ENCODE assay signal across 25 cellular contexts in genomic region chr9:114344692-114345091, GRCh38. TPM values are rescaled to one million over a fixed set of nuclear protein-coding genes. Genes with fewer than 3 reads are reported as not detected.
DNase-seq lines count a peak whose midpoint lies in the region; ATAC-seq and TF ChIP-seq lines count a peak whose summit lies in the region.
"Had no signal": no experiment of that assay in that cellular context is flagged by ENCODE, and none has a peak within 500 bp of the region (broad histone marks: within the 10 kb centered on the region; RNA-seq: fewer than 3 reads in every experiment).

No MANE protein-coding gene starts in this region.

- TF ChIP-seq CTCF in natural killer cell (IDR thresholded peaks at IDR 0.05): no peak
- TF ChIP-seq CTCF in WTC11 (IDR thresholded peaks at IDR 0.05): no peak

- ATAC-seq in stimulated activated naive CD8-positive, alpha-beta T cell treated with anti-CD3 and anti-CD28 coated beads, Interleukin-15, amount 100 ng/mL, for 72 hours: no peak
- ATAC-seq in natural killer cell (no peak), WTC11 (no peak), GM19351 (IDR thresholded peaks at IDR 0.05; ENCODE audit: unreplicated experiment) (no peak)
- ATAC-seq: GM23338, mucosa of descending colon, right cardiac atrium had no signal

- peaks cover 89% of the 10 kb centered on the region for H3K36me3 Mint-ChIP-seq in stimulated activated naive CD8-positive, alpha-beta T cell treated with anti-CD3 and anti-CD28 coated beads, Interleukin-15, Interleukin-2, amounts not matched to agents 100 ng/mL and 50 ng/mL, for 24 hours (ENCODE audit: low read depth)
- peaks cover 14% of the 10 kb centered on the region for H3K36me3 Mint-ChIP-seq in activated naive CD8-positive, alpha-beta T cell
- peaks cover 46% of the 10 kb centered on the region for H3K36me3 Mint-ChIP-seq in natural killer cell
- H3K36me3 Mint-ChIP-seq in WTC11: peaks cover 38% of the 10 kb centered on the region

- CTCF ChIA-PET in WTC11 (lab: Charles Lee): no interaction called here

- POLR2A ChIA-PET in WTC11 (lab: Charles Lee): no interaction called here

- no peaks in the 10 kb centered on the region for H3K27me3 Mint-ChIP-seq in stimulated activated naive CD8-positive, alpha-beta T cell treated with anti-CD3 and anti-CD28 coated beads, Interleukin-15, Interleukin-2, amounts not matched to agents 100 ng/mL and 50 ng/mL, for 24 hours
- H3K27me3 Mint-ChIP-seq in stimulated activated naive CD8-positive, alpha-beta T cell treated with anti-CD3 and anti-CD28 coated beads, Interleukin-15, amount 100 ng/mL, for 72 hours: no peaks in the 10 kb centered on the region
- no peaks in the 10 kb centered on the region for H3K27me3 Mint-ChIP-seq in activated naive CD8-positive, alpha-beta T cell
- H3K27me3 Mint-ChIP-seq in natural killer cell (ENCODE audit: low read depth in 2 of 2): no peaks in the 10 kb centered on the region
- H3K27me3 Mint-ChIP-seq in WTC11 (ENCODE audit: low read depth): no peaks in the 10 kb centered on the region
- H3K27me3 Mint-ChIP-seq: dendritic cell treated with granulocyte-macrophage colony-stimulating factor and Interleukin-4, amounts not matched to agents 40 ng/mL and 50 ng/mL, for 4 days had no signal

- no peak overlapping the region for H3K4me3 Mint-ChIP-seq in stimulated activated naive CD8-positive, alpha-beta T cell treated with anti-CD3 and anti-CD28 coated beads, Interleukin-15, Interleukin-2, amounts not matched to agents 100 ng/mL and 50 ng/mL, for 24 hours
- H3K4me3 Mint-ChIP-seq in stimulated activated naive CD8-positive, alpha-beta T cell treated with anti-CD3 and anti-CD28 coated beads, Interleukin-15, amount 100 ng/mL, for 72 hours: peak overlapping the region in 1 of 2 donors; percentile 23
- H3K4me3 Mint-ChIP-seq in activated naive CD8-positive, alpha-beta T cell: no peak overlapping the region
- no peak overlapping the region for H3K4me3 Mint-ChIP-seq in natural killer cell
- H3K4me3 Mint-ChIP-seq in WTC11: no peak overlapping the region
- H3K4me3 Mint-ChIP-seq: dendritic cell treated with granulocyte-macrophage colony-stimulating factor and Interleukin-4, amounts not matched to agents 40 ng/mL and 50 ng/mL, for 4 days; GM23338 had no signal

- no peaks in the 10 kb centered on the region for H3K9me3 Mint-ChIP-seq in stimulated activated naive CD8-positive, alpha-beta T cell treated with anti-CD3 and anti-CD28 coated beads, Interleukin-15, Interleukin-2, amounts not matched to agents 100 ng/mL and 50 ng/mL, for 24 hours
- no peaks in the 10 kb centered on the region for H3K9me3 Mint-ChIP-seq in stimulated activated naive CD8-positive, alpha-beta T cell treated with anti-CD3 and anti-CD28 coated beads, Interleukin-15, amount 100 ng/mL, for 72 hours
- no peaks in the 10 kb centered on the region for H3K9me3 Mint-ChIP-seq in activated naive CD8-positive, alpha-beta T cell (ENCODE audit: low read depth)
- no peaks in the 10 kb centered on the region for H3K9me3 Mint-ChIP-seq in natural killer cell
- H3K9me3 Mint-ChIP-seq in WTC11: no peaks in the 10 kb centered on the region
- H3K9me3 Mint-ChIP-seq: dendritic cell treated with granulocyte-macrophage colony-stimulating factor and Interleukin-4, amounts not matched to agents 40 ng/mL and 50 ng/mL, for 4 days; GM23338 had no signal

- H3K4me1 Mint-ChIP-seq in stimulated activated naive CD8-positive, alpha-beta T cell treated with anti-CD3 and anti-CD28 coated beads, Interleukin-15, Interleukin-2, amounts not matched to agents 100 ng/mL and 50 ng/mL, for 24 hours (ENCODE audit: low read depth): peaks cover 46% of the 10 kb centered on the region
- peaks cover 83% of the 10 kb centered on the region for H3K4me1 Mint-ChIP-seq in stimulated activated naive CD8-positive, alpha-beta T cell treated with anti-CD3 and anti-CD28 coated beads, Interleukin-15, amount 100 ng/mL, for 72 hours
- peaks cover 36% of the 10 kb centered on the region for H3K4me1 Mint-ChIP-seq in activated naive CD8-positive, alpha-beta T cell (ENCODE audit: low read depth)
- H3K4me1 Mint-ChIP-seq in natural killer cell: peaks cover 48 to 65% of the 10 kb centered on the region in 2 donors
- peaks cover 14% of the 10 kb centered on the region for H3K4me1 Mint-ChIP-seq in WTC11

- peak overlapping the region; percentile 71 for H3K27ac Mint-ChIP-seq in stimulated activated naive CD8-positive, alpha-beta T cell treated with anti-CD3 and anti-CD28 coated beads, Interleukin-15, Interleukin-2, amounts not matched to agents 100 ng/mL and 50 ng/mL, for 24 hours
- peak overlapping the region in 1 of 2 donors; percentile 81 for H3K27ac Mint-ChIP-seq in stimulated activated naive CD8-positive, alpha-beta T cell treated with anti-CD3 and anti-CD28 coated beads, Interleukin-15, amount 100 ng/mL, for 72 hours
- H3K27ac Mint-ChIP-seq in activated naive CD8-positive, alpha-beta T cell: peak overlapping the region; percentile 65
- peak overlapping the region; percentile 77 to 84 for H3K27ac Mint-ChIP-seq in natural killer cell
- no peak overlapping the region for H3K27ac Mint-ChIP-seq in WTC11
- H3K27ac Mint-ChIP-seq: dendritic cell treated with granulocyte-macrophage colony-stimulating factor and Interleukin-4, amounts not matched to agents 40 ng/mL and 50 ng/mL, for 4 days; GM23338 had no signal

- intact Hi-C loops in natural killer cell (cut with micrococcal nuclease): no loop called here

- DNase-seq in stimulated activated naive CD8-positive, alpha-beta T cell treated with anti-CD3 and anti-CD28 coated beads, Interleukin-15, amount 100 ng/mL, for 72 hours: no peak
- no peak for DNase-seq in natural killer cell
- DNase-seq in UCSD-AML1 (lab: John Stamatoyannopoulos, UW; ENCODE audit: unreplicated experiment): no peak
- no peak for DNase-seq in Kasumi-1 (lab: John Stamatoyannopoulos, UW)
- DNase-seq in WTC11 (ENCODE audit: low spot score): no peak
- DNase-seq: DMS79 treated with DMSO at 0.1 percent for 48 hours; head of caudate nucleus; IMR-90; left ventricle myocardium inferior; MG63; mucosa of descending colon; NCI-H146; NCI-H2171; NCI-H69; occipital lobe; right cardiac atrium; stimulated activated CD4-positive, alpha-beta T cell treated with anti-CD3 and anti-CD28 coated beads, Interleukin-15, amount 100 ng/mL, for 24 hours; T1000 had no signal

TF ChIP-seq in WTC11, 78 proteins besides CTCF, POLR2A, EP300 and RAD21:
- TF ChIP-seq JAZF1 (CRISPR knock-in tag; IDR thresholded peaks at IDR 0.05) (no peak), ETV6 (CRISPR knock-in tag; IDR thresholded peaks at IDR 0.05) (no peak)
- TF ChIP-seq, protein P1, sequence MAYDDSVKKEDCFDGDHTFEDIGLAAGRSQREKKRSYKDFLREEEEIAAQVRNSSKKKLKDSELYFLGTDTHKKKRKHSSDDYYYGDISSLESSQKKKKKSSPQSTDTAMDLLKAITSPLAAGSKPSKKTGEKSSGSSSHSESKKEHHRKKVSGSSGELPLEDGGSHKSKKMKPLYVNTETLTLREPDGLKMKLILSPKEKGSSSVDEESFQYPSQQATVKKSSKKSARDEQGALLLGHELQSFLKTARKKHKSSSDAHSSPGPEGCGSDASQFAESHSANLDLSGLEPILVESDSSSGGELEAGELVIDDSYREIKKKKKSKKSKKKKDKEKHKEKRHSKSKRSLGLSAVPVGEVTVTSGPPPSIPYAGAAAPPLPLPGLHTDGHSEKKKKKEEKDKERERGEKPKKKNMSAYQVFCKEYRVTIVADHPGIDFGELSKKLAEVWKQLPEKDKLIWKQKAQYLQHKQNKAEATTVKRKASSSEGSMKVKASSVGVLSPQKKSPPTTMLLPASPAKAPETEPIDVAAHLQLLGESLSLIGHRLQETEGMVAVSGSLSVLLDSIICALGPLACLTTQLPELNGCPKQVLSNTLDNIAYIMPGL (CRISPR knock-in tag; IDR thresholded peaks at IDR 0.05): no peak

RNA-seq across cellular contexts. Expression of gene ORM2, which starts 15.0 kb away (rescaled TPM):
- total RNA-seq in natural killer cell (not detected), WTC11 (2021) (0.73 to 1.6 TPM (median 1.0 TPM) in 3 replicates)
- total RNA-seq: endothelial cell of umbilical vein, IMR-90, left ventricle myocardium inferior, occipital lobe, right cardiac atrium, thoracic aorta had no signal

RNA-seq across cellular contexts. Expression of gene ORM1, which starts 21.8 kb away (rescaled TPM):
- under 1 TPM in 1 of 3 donors, not detected in 2; 1.00 TPM for total RNA-seq in natural killer cell
- 3.9 to 7.2 TPM (median 5.4 TPM) in 3 replicates for total RNA-seq in WTC11 (2021)
- total RNA-seq: endothelial cell of umbilical vein, GM23338, left ventricle myocardium inferior, occipital lobe, thoracic aorta had no signal

RNA-seq across cellular contexts. Expression of gene AKNA, which starts 43.1 kb away (rescaled TPM):
- total RNA-seq in natural killer cell (100 to 1,000 TPM; 577 to 743 (median 676) TPM), WTC11 (2021) (26.0 to 29.3 TPM (median 27.5 TPM) in 3 replicates)

Comparison
In these comparisons a context has a peak if more than half of its experiments do, and no peak if none do; other contexts are left out.
1. RNA of gene AKNA, which starts 43.1 kb away (total RNA-seq): 577 to 743 TPM in natural killer cell; 26.0 to 29.3 TPM in WTC11; every median in the first group is over 10 times any median in the second.